In genomic region chr16:87582221-87582965, GRCh38 we compare ENCODE assay signal across 9 cellular contexts. TPM values are rescaled to one million over a fixed set of nuclear protein-coding genes. Genes with fewer than 3 reads are reported as not detected.
DNase-seq lines count a peak whose midpoint lies in the region; ATAC-seq and TF ChIP-seq lines count a peak whose summit lies in the region.
"Had no signal": no experiment of that assay in that cellular context is flagged by ENCODE, and none has a peak within 500 bp of the region (broad histone marks: within the 10 kb centered on the region; RNA-seq: fewer than 3 reads in every experiment).

No MANE protein-coding gene starts in this region.

- H3K4me3 ChIP-seq in astrocyte of the spinal cord (ENCODE audit: low read depth, low read length) (no peak overlapping the region), right cardiac atrium (ENCODE audit: low read length) (no peak overlapping the region), sigmoid colon (peak overlapping the region in 2 of 4 donors; percentile 10 to 17)

- peak; percentile 59 for DNase-seq in GM04503 (ENCODE audit: low read depth)
- DNase-seq in astrocyte of the spinal cord (ENCODE audit: low read depth, low spot score): peak; percentile 80
- DNase-seq in right cardiac atrium: peak; percentile 81 to 93 (median 92)
- peak; percentile 87 for DNase-seq in sigmoid colon
- DNase-seq in cerebellar nuclear complex (lab: John Stamatoyannopoulos, UW): no peak
- DNase-seq in effector CD8-positive, alpha-beta T cell (lab: John Stamatoyannopoulos, UW): no peak
- no peak for DNase-seq in cortex of kidney (lab: John Stamatoyannopoulos, UW)
- DNase-seq: RPMI8226 had no signal

- H3K9me3 ChIP-seq in right cardiac atrium (ENCODE audit: control insufficient read depth, low read length) (no peaks in the 10 kb centered on the region), sigmoid colon (no peaks in the 10 kb centered on the region)

- H3K4me1 ChIP-seq in right cardiac atrium (ENCODE audit: control insufficient read depth, insufficient read depth, low read length): no peaks in the 10 kb centered on the region
- H3K4me1 ChIP-seq in sigmoid colon: peaks cover 0 to 30% (median 24%) of the 10 kb centered on the region in 4 donors

- no peak for TF ChIP-seq EP300 in sigmoid colon (IDR thresholded peaks at IDR 0.05)

- no peak for TF ChIP-seq CTCF in astrocyte of the spinal cord (IDR thresholded peaks at IDR 0.05; ENCODE audit: low read depth, low read length)
- no peak for TF ChIP-seq CTCF in sigmoid colon (IDR thresholded peaks at IDR 0.05)

- peak; percentile 83 to 86 for ATAC-seq in right cardiac atrium
- ATAC-seq in GM21367 (IDR thresholded peaks at IDR 0.05; ENCODE audit: unreplicated experiment): no peak

- in situ Hi-C loops in astrocyte of the spinal cord (cut with HindIII; ENCODE audit: low sequenced_read_pairs): no loop called here

- H3K27ac ChIP-seq in right cardiac atrium (ENCODE audit: low read length) (peak overlapping the region; percentile 68), sigmoid colon (peak overlapping the region; percentile 82 to 91 (median 88))

- no peaks in the 10 kb centered on the region for H3K36me3 ChIP-seq in sigmoid colon

- no peaks in the 10 kb centered on the region for H3K27me3 ChIP-seq in right cardiac atrium (ENCODE audit: control insufficient read depth, insufficient read depth)
- H3K27me3 ChIP-seq in sigmoid colon: peaks cover 0 to 20% (median 5%) of the 10 kb centered on the region in 3 donors

- intact Hi-C loops in right cardiac atrium (cut with DNase I) (loop anchor here in 3 of 4 donors (5.0 to 10.0 kb wide), 2 partner anchors 182 to 185 kb away; partner anchors contain the start of gene KLHDC4 (in 3 of the 3)), sigmoid colon (cut with DNase I) (loop anchor here (10.0 kb wide), 1 partner anchor 292 kb away; no protein-coding TSS in a partner anchor)

- no peak for TF ChIP-seq POLR2A in sigmoid colon (IDR thresholded peaks at IDR 0.05)

- 39% methylated on average over 33 of the region's 33 CpGs for WGBS in right cardiac atrium
- 53 to 56% methylated on average over 33 of the region's 33 CpGs for WGBS in sigmoid colon, 2 donors

RNA-seq across cellular contexts. Expression of gene JPH3, which starts 19.9 kb away (rescaled TPM):
- total RNA-seq in right cardiac atrium: under 1 TPM; 0.09 to 0.32 (median 0.21) TPM
- 0.11 TPM for polyA plus RNA-seq in right cardiac atrium
- total RNA-seq in sigmoid colon: 1 to 10 TPM in 2 of 4 donors, under 1 TPM in 2; 0.16 to 1.4 (median 0.81) TPM
- under 1 TPM in 2 of 3 donors, not detected in 1; under 0.01 to 0.90 TPM for polyA plus RNA-seq in sigmoid colon

Comparison
In these comparisons a context has a peak if more than half of its experiments do, and no peak if none do; other contexts are left out.
1. DNase-seq: peak in GM04503 (single experiment), astrocyte of the spinal cord (single experiment), right cardiac atrium (3 of 3) and sigmoid colon (single experiment); none in cerebellar nuclear complex (0 of 2), effector CD8-positive, alpha-beta T cell (single experiment) and cortex of kidney (single experiment).